In genomic region chr5:176837707-176838115, GRCh38 we compare ENCODE assay signal across 1 cellular context.
A peak's percentile ranks its signal among the peaks of the same experiment; 100 is the strongest.
TF ChIP-seq lines count a peak whose summit lies in the region.

No MANE protein-coding gene starts in this region.

TF ChIP-seq in HepG2, 621 proteins besides CTCF, POLR2A, EP300 and RAD21 (continued from another document and continues in another):
- TF ChIP-seq ARID4A (CRISPR knock-in tag; IDR thresholded peaks at IDR 0.05; ENCODE audit: borderline replicate concordance), result peak; percentile 99
- no peak for TF ChIP-seq TBL1XR1 (IDR thresholded peaks at IDR 0.05; ENCODE audit: borderline replicate concordance, low read length, partially characterized antibody)
- TF ChIP-seq SIN3B (IDR thresholded peaks at IDR 0.05; ENCODE audit: low read length), result 0 out of 2 replicates have a peak, but pooled peaks have one; percentile 44
- no peak for TF ChIP-seq POLR2AphosphoS5 (IDR thresholded peaks at IDR 0.05; ENCODE audit: low read depth, low read length)
- TF ChIP-seq HMGXB4 (CRISPR knock-in tag; IDR thresholded peaks at IDR 0.05; ENCODE audit: borderline replicate concordance in 1 of 2, low read depth in 1 of 2), result peak; percentile 88 to 99
- TF ChIP-seq THYN1 (CRISPR knock-in tag; IDR thresholded peaks at IDR 0.05; ENCODE audit: borderline replicate concordance, low read depth), result peak; percentile 99; the same call in 1 of the 2 replicates
- peak; percentile 100 for TF ChIP-seq CC2D1A (CRISPR knock-in tag; IDR thresholded peaks at IDR 0.05)
- peak; percentile 96 for TF ChIP-seq RBAK (CRISPR knock-in tag; IDR thresholded peaks at IDR 0.05)
- TF ChIP-seq SNRNP70 (IDR thresholded peaks at IDR 0.05; ENCODE audit: low read depth, low read length), result no peak
- TF ChIP-seq NCOA5 (CRISPR knock-in tag; IDR thresholded peaks at IDR 0.05), result peak; percentile 98
- TF ChIP-seq ZNF484 (CRISPR knock-in tag; IDR thresholded peaks at IDR 0.05; ENCODE audit: borderline replicate concordance, low read depth), result peak; percentile 99; the same call in 1 of the 2 replicates
- TF ChIP-seq ZHX1 (CRISPR knock-in tag; IDR thresholded peaks at IDR 0.05; ENCODE audit: low read depth), result peak; percentile 100
- TF ChIP-seq ZNF615 (CRISPR knock-in tag; IDR thresholded peaks at IDR 0.05; ENCODE audit: borderline replicate concordance), result peak; percentile 100
- TF ChIP-seq ZFP91 (CRISPR knock-in tag; IDR thresholded peaks at IDR 0.05; ENCODE audit: borderline replicate concordance), result peak; percentile 95
- TF ChIP-seq ZNF343 (CRISPR knock-in tag; IDR thresholded peaks at IDR 0.05), result peak; percentile 100
- peak; percentile 100 for TF ChIP-seq ZNF766 (CRISPR knock-in tag; IDR thresholded peaks at IDR 0.05; ENCODE audit: borderline replicate concordance)
- peak; percentile 100 for TF ChIP-seq ZNF780A (CRISPR knock-in tag; IDR thresholded peaks at IDR 0.05)
- TF ChIP-seq CSRNP1 (CRISPR knock-in tag; IDR thresholded peaks at IDR 0.05), result peak; percentile 100
- peak; percentile 99 for TF ChIP-seq ZNF672 (CRISPR knock-in tag; IDR thresholded peaks at IDR 0.05)
- TF ChIP-seq ZNF3 (CRISPR knock-in tag; IDR thresholded peaks at IDR 0.05), result peak; percentile 97
- peak; percentile 100 for TF ChIP-seq ELF3 (CRISPR knock-in tag; IDR thresholded peaks at IDR 0.05)
- TF ChIP-seq ZBTB4 (CRISPR knock-in tag; IDR thresholded peaks at IDR 0.05; ENCODE audit: borderline replicate concordance), result peak; percentile 99
- peak; percentile 94 for TF ChIP-seq ZNF496 (CRISPR knock-in tag; IDR thresholded peaks at IDR 0.05; ENCODE audit: insufficient replicate concordance)
- peak; percentile 100 for TF ChIP-seq CENPBD1 (CRISPR knock-in tag; IDR thresholded peaks at IDR 0.05; ENCODE audit: borderline replicate concordance, low read depth)
- peak; percentile 97 for TF ChIP-seq THAP9 (CRISPR knock-in tag; IDR thresholded peaks at IDR 0.05; ENCODE audit: borderline replicate concordance)
- peak; percentile 100 for TF ChIP-seq HOXA7 (CRISPR knock-in tag; IDR thresholded peaks at IDR 0.05)
- peak; percentile 80 for TF ChIP-seq SP2 (CRISPR knock-in tag; IDR thresholded peaks at IDR 0.05)
- peak; percentile 98 for TF ChIP-seq KAT8 (CRISPR knock-in tag; IDR thresholded peaks at IDR 0.05)
